30 cellular contexts compared by ENCODE assay signal in genomic region chr13:22055259-22055658, GRCh38.
"Had no signal": no experiment of that assay in that cellular context is flagged by ENCODE, and none has a peak within 500 bp of the region (broad histone marks: within the 10 kb centered on the region; RNA-seq: fewer than 3 reads in every experiment).

No MANE protein-coding gene starts in this region.

- H3K36me3 Mint-ChIP-seq: activated naive CD8-positive, alpha-beta T cell treated with anti-CD3 and anti-CD28 coated beads, Interleukin-2, amount 10 ng/mL, durations not matched to agents 7 days and 5 days; natural killer cell treated with Interleukin-12 subunit alpha and Interleukin-12 subunit beta and Interleukin-15 and Interleukin-18, amount 100 ng/mL, for 72 hours had no signal

- DNase-seq: activated CD4-positive, alpha-beta T cell treated with anti-CD3 and anti-CD28 coated beads for 4 hours; activated CD4-positive, alpha-beta T cell treated with anti-CD3 and anti-CD28 coated beads, Interleukin-2, amount 50 U/mL, for 4 hours; activated effector memory CD4-positive, alpha-beta T cell treated with Interleukin-2 at 50 U/mL for 16 hours; activated naive CD4-positive, alpha-beta T cell treated with anti-CD3 and anti-CD28 coated beads for 36 hours; activated naive CD8-positive, alpha-beta T cell treated with anti-CD3 and anti-CD28 coated beads, Interleukin-2, amount 10 ng/mL, durations not matched to agents 7 days and 5 days; activated T-cell treated with anti-CD3 and anti-CD28 coated beads for 4 hours; activated T-cell treated with anti-CD3 and anti-CD28 coated beads, Interleukin-2, amount 50 U/mL, for 72 hours; brain microvascular endothelial cell; cortex of kidney; foreskin keratinocyte; heart left ventricle; hypothalamus; left ventricle myocardium inferior; mesendoderm; ovary; sigmoid colon; stimulated activated CD4-positive, alpha-beta T cell treated with anti-CD3 and anti-CD28 coated beads, Interleukin-15, amount 100 ng/mL, for 24 hours; stimulated activated CD4-positive, alpha-beta T cell treated with anti-CD3 and anti-CD28 coated beads, Interleukin-2, amount 100 ng/mL, for 24 hours; stimulated activated naive CD4-positive, alpha-beta T cell; T-helper 1 cell; tibial artery; upper lobe of right lung had no signal

- H3K4me3 ChIP-seq: ascending aorta, heart left ventricle, left ventricle myocardium inferior, lung, ovary, sigmoid colon, smooth muscle cell, suprapubic skin, tibial artery, upper lobe of right lung had no signal

- H3K27me3 Mint-ChIP-seq: activated naive CD8-positive, alpha-beta T cell treated with anti-CD3 and anti-CD28 coated beads, Interleukin-2, amount 10 ng/mL, durations not matched to agents 7 days and 5 days; natural killer cell treated with Interleukin-12 subunit alpha and Interleukin-12 subunit beta and Interleukin-15 and Interleukin-18, amount 100 ng/mL, for 72 hours had no signal

- H3K4me1 ChIP-seq: ascending aorta, foreskin keratinocyte, heart left ventricle, left ventricle myocardium inferior, sigmoid colon, suprapubic skin, tibial artery, upper lobe of right lung had no signal

- H3K27ac ChIP-seq: ascending aorta, brain microvascular endothelial cell, foreskin keratinocyte, heart left ventricle, left ventricle myocardium inferior, neutrophil, ovary, sigmoid colon, suprapubic skin, tibial artery, upper lobe of right lung had no signal

- H3K9me3 Mint-ChIP-seq: natural killer cell treated with Interleukin-12 subunit alpha and Interleukin-12 subunit beta and Interleukin-15 and Interleukin-18, amount 100 ng/mL, for 72 hours had no signal

- H3K27ac Mint-ChIP-seq: activated naive CD4-positive, alpha-beta T cell treated with anti-CD3 and anti-CD28 coated beads for 36 hours; activated naive CD8-positive, alpha-beta T cell treated with anti-CD3 and anti-CD28 coated beads, Interleukin-2, amount 10 ng/mL, durations not matched to agents 7 days and 5 days; activated T-cell treated with anti-CD3 and anti-CD28 coated beads, Interleukin-2, amount 50 U/mL, for 72 hours; natural killer cell treated with Interleukin-12 subunit alpha and Interleukin-12 subunit beta and Interleukin-15 and Interleukin-18, amount 100 ng/mL, for 72 hours; progenitor cell of endocrine pancreas had no signal

- H3K27me3 ChIP-seq: ascending aorta, brain microvascular endothelial cell, foreskin keratinocyte, heart left ventricle, neutrophil, ovary, sigmoid colon, suprapubic skin, tibial artery, upper lobe of right lung had no signal

- H3K4me3 Mint-ChIP-seq: activated naive CD4-positive, alpha-beta T cell treated with anti-CD3 and anti-CD28 coated beads for 36 hours; activated naive CD8-positive, alpha-beta T cell treated with anti-CD3 and anti-CD28 coated beads, Interleukin-2, amount 10 ng/mL, durations not matched to agents 7 days and 5 days; activated T-cell treated with anti-CD3 and anti-CD28 coated beads, Interleukin-2, amount 50 U/mL, for 72 hours; natural killer cell treated with Interleukin-12 subunit alpha and Interleukin-12 subunit beta and Interleukin-15 and Interleukin-18, amount 100 ng/mL, for 72 hours had no signal

- H3K36me3 ChIP-seq: ascending aorta, brain microvascular endothelial cell, heart left ventricle, left ventricle myocardium inferior, neutrophil, ovary, sigmoid colon, suprapubic skin, tibial artery, upper lobe of right lung had no signal

- H3K4me2 ChIP-seq: smooth muscle cell had no signal

- H3K9me3 ChIP-seq: ascending aorta, heart left ventricle, left ventricle myocardium inferior, neutrophil, ovary, sigmoid colon, suprapubic skin, tibial artery, upper lobe of right lung had no signal

- ATAC-seq: activated T-cell treated with anti-CD3 and anti-CD28 coated beads, Interleukin-2, amount 50 U/mL, for 72 hours; esophagus mucosa; foreskin keratinocyte; heart left ventricle; natural killer cell treated with Interleukin-12 subunit alpha and Interleukin-12 subunit beta and Interleukin-15 and Interleukin-18, amount 100 ng/mL, for 72 hours; upper lobe of right lung had no signal
